22 cellular contexts compared by ENCODE assay signal in the genomic region with DNA sequence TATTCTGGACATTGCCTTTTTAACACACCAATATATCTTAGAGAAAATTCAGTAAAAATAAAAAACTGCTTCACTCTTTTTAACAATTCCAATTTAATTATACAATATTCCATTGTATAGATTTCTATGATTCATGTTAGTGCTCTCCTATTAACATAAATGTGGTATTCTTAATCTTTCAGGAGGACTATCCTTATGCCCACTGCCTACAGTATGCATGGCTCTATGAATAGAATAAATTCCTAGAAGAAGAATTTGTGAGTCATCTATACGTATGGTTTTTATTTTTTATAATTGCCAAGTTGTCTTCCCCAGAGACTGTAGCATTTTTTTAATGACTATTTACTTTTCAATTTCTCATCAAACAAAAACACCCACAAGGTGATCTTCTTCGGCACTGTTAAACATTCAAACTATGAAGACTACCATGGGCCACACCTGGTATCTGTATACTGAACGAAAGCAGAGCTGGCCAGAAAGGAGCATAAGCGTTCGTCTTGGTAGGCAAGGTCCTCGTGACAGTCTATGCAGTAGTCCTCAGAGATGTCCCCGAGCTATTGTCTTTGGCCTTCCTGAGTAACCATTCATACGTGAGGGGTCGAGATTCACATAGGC.
"Had no signal": no experiment of that assay in that cellular context is flagged by ENCODE, and none has a peak within 500 bp of the region (broad histone marks: within the 10 kb centered on the region; RNA-seq: fewer than 3 reads in every experiment).

No MANE protein-coding gene starts in this region.

- H3K9me3 ChIP-seq: neutrophil, ovary, thoracic aorta, uterus had no signal

- H3K4me1 ChIP-seq: uterus had no signal

- H3K36me3 ChIP-seq: neutrophil, ovary, uterus had no signal

- H3K4me3 ChIP-seq: ovary, thoracic aorta, uterus had no signal

- H3K27ac ChIP-seq: neutrophil, ovary, thoracic aorta, uterus had no signal

- H3K27me3 ChIP-seq: neutrophil, ovary, uterus had no signal

- ATAC-seq: activated CD4-positive, alpha-beta T cell treated with anti-CD3 and anti-CD28 coated beads for 36 hours; activated CD8-positive, alpha-beta memory T cell treated with anti-CD3 and anti-CD28 coated beads, Interleukin-2, amount 10 ng/mL, durations not matched to agents 7 days and 5 days; activated CD8-positive, alpha-beta T cell treated with anti-CD3 and anti-CD28 coated beads, Interleukin-2, amount 10 ng/mL, durations not matched to agents 7 days and 5 days; activated naive CD8-positive, alpha-beta T cell treated with anti-CD3 and anti-CD28 coated beads, Interleukin-2, amount 50 U/mL, for 24 hours; esophagus mucosa; left cardiac atrium; left ventricle myocardium superior; sciatic nerve; stimulated activated effector memory CD8-positive, alpha-beta T cell treated with anti-CD3 and anti-CD28 coated beads, Interleukin-12 subunit alpha, Interleukin-12 subunit beta, amount 100 ng/mL, for 72 hours had no signal

- DNase-seq: activated CD4-positive, alpha-beta T cell treated with anti-CD3 and anti-CD28 coated beads for 36 hours; activated CD4-positive, CD25-positive, alpha-beta regulatory T cell; activated CD8-positive, alpha-beta memory T cell treated with anti-CD3 and anti-CD28 coated beads, Interleukin-2, amount 10 ng/mL, durations not matched to agents 7 days and 5 days; activated CD8-positive, alpha-beta T cell treated with anti-CD3 and anti-CD28 coated beads, Interleukin-2, amount 10 ng/mL, durations not matched to agents 7 days and 5 days; activated naive CD8-positive, alpha-beta T cell treated with anti-CD3 and anti-CD28 coated beads, Interleukin-2, amount 50 U/mL, for 24 hours; activated T-cell treated with anti-CD3 and anti-CD28 coated beads, Interleukin-2, amount 50 U/mL, for 48 hours; amygdala; central memory CD4-positive, alpha-beta T cell; endodermal cell; left cardiac atrium; left ventricle myocardium superior; nephron progenitor cell; ovary; small intestine; stimulated activated CD4-positive, alpha-beta T cell treated with anti-CD3 and anti-CD28 coated beads, Interleukin-4, amount 100 ng/mL, for 24 hours; trophoblast cell; uterus had no signal
